Comparison of ENCODE assay signal across 1 cellular context in the genomic region with DNA sequence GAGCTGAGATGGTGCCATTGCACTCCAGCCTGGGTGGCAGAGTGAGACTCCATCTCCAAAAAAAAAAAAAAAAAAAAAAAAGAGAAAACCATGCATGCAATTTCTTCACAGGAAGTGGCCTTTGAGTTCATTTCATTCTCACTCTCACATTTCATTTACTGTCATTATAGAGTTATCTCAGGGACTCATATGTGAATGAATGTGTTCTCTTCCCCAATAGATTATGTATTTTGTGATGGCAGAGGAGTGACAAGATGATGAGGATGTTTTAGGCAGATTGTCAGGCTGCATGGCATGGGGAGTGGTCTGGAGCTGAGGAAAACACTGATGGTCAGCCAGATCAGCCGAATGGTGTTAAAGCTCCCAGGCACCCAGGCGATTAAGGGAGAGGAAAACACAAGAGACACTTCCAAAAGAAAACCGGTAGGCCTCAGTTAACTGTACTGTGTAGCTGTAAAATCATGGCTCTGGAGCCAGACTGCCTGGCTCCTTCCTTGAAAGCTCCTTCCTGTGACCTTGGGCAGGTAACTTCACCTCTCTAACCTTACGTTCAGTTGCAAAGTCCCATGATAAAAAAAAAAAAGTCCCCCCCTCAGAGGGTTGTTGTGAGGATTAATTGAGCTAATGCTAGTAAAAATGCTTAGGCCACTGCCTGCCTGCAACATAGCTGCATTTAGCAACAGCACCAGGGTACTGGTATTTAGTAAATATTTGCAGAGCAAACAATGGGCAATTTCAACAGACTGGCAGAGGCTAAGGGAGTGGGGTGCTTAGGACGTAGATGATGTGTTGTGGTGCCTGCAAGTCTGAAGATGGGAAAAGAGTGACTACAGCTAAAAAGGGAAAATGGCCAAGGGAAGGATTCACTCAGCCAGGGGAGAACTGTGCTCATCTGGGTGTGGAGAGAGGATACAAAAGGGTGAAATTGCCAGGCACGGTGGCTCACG.
A peak's percentile ranks its signal among the peaks of the same experiment; 100 is the strongest.
TF ChIP-seq lines count a peak whose summit lies in the region.

No MANE protein-coding gene starts in this region.

TF ChIP-seq in HepG2, 621 proteins besides CTCF, POLR2A, EP300 and RAD21 (continued from another document and continues in another):
- TF ChIP-seq, protein P1, sequence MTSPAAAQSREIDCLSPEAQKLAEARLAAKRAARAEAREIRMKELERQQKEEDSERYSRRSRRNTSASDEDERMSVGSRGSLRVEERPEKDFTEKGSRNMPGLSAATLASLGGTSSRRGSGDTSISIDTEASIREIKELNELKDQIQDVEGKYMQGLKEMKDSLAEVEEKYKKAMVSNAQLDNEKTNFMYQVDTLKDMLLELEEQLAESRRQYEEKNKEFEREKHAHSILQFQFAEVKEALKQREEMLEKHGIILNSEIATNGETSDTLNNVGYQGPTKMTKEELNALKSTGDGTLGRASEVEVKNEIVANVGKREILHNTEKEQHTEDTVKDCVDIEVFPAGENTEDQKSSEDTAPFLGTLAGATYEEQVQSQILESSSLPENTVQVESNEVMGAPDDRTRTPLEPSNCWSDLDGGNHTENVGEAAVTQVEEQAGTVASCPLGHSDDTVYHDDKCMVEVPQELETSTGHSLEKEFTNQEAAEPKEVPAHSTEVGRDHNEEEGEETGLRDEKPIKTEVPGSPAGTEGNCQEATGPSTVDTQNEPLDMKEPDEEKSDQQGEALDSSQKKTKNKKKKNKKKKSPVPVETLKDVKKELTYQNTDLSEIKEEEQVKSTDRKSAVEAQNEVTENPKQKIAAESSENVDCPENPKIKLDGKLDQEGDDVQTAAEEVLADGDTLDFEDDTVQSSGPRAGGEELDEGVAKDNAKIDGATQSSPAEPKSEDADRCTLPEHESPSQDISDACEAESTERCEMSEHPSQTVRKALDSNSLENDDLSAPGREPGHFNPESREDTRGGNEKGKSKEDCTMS (CRISPR knock-in tag; conservative IDR thresholded peaks at IDR 0.05) = no peak
- no peak; the same call in 1 of the 2 replicates for TF ChIP-seq NAIF1 (CRISPR knock-in tag; IDR thresholded peaks at IDR 0.05; ENCODE audit: borderline replicate concordance)
- no peak for TF ChIP-seq EEA1 (CRISPR knock-in tag; IDR thresholded peaks at IDR 0.05; ENCODE audit: borderline replicate concordance)
- TF ChIP-seq ZNF230 (CRISPR knock-in tag; IDR thresholded peaks at IDR 0.05) = peak; percentile 58; the same call in 1 of the 2 replicates
- no peak for TF ChIP-seq MTA1 (CRISPR knock-in tag; IDR thresholded peaks at IDR 0.05; ENCODE audit: borderline replicate concordance)
- no peak for TF ChIP-seq TAF1 (CRISPR knock-in tag; IDR thresholded peaks at IDR 0.05)
- TF ChIP-seq, protein P2, sequence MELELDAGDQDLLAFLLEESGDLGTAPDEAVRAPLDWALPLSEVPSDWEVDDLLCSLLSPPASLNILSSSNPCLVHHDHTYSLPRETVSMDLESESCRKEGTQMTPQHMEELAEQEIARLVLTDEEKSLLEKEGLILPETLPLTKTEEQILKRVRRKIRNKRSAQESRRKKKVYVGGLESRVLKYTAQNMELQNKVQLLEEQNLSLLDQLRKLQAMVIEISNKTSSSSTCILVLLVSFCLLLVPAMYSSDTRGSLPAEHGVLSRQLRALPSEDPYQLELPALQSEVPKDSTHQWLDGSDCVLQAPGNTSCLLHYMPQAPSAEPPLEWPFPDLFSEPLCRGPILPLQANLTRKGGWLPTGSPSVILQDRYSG (CRISPR knock-in tag; IDR thresholded peaks at IDR 0.05) = no peak
- no peak for TF ChIP-seq TP53 (CRISPR knock-in tag; conservative IDR thresholded peaks at IDR 0.05)
- TF ChIP-seq MAFF (IDR thresholded peaks at IDR 0.05; ENCODE audit: low read depth, low read length) = 0 out of 2 replicates have a peak, but pooled peaks have one; percentile 11
- TF ChIP-seq NCOA2 (CRISPR knock-in tag; IDR thresholded peaks at IDR 0.05) = peak; percentile 94
- no peak for TF ChIP-seq SRSF4 (IDR thresholded peaks at IDR 0.05; ENCODE audit: low read depth, low read length, poor library complexity, severe bottlenecking)
- TF ChIP-seq NFE2L1 (CRISPR knock-in tag; IDR thresholded peaks at IDR 0.05; ENCODE audit: borderline replicate concordance) = no peak
- TF ChIP-seq, protein P3, sequence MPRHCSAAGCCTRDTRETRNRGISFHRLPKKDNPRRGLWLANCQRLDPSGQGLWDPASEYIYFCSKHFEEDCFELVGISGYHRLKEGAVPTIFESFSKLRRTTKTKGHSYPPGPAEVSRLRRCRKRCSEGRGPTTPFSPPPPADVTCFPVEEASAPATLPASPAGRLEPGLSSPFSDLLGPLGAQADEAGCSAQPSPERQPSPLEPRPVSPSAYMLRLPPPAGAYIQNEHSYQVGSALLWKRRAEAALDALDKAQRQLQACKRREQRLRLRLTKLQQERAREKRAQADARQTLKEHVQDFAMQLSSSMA (CRISPR knock-in tag; IDR thresholded peaks at IDR 0.05) = no peak
- peak; percentile 67 for TF ChIP-seq ESRRA (CRISPR knock-in tag; IDR thresholded peaks at IDR 0.05; ENCODE audit: low read depth)
- TF ChIP-seq, protein P4, sequence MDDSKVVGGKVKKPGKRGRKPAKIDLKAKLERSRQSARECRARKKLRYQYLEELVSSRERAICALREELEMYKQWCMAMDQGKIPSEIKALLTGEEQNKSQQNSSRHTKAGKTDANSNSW (CRISPR knock-in tag; IDR thresholded peaks at IDR 0.05; ENCODE audit: borderline replicate concordance) = no peak
- TF ChIP-seq, protein P5, sequence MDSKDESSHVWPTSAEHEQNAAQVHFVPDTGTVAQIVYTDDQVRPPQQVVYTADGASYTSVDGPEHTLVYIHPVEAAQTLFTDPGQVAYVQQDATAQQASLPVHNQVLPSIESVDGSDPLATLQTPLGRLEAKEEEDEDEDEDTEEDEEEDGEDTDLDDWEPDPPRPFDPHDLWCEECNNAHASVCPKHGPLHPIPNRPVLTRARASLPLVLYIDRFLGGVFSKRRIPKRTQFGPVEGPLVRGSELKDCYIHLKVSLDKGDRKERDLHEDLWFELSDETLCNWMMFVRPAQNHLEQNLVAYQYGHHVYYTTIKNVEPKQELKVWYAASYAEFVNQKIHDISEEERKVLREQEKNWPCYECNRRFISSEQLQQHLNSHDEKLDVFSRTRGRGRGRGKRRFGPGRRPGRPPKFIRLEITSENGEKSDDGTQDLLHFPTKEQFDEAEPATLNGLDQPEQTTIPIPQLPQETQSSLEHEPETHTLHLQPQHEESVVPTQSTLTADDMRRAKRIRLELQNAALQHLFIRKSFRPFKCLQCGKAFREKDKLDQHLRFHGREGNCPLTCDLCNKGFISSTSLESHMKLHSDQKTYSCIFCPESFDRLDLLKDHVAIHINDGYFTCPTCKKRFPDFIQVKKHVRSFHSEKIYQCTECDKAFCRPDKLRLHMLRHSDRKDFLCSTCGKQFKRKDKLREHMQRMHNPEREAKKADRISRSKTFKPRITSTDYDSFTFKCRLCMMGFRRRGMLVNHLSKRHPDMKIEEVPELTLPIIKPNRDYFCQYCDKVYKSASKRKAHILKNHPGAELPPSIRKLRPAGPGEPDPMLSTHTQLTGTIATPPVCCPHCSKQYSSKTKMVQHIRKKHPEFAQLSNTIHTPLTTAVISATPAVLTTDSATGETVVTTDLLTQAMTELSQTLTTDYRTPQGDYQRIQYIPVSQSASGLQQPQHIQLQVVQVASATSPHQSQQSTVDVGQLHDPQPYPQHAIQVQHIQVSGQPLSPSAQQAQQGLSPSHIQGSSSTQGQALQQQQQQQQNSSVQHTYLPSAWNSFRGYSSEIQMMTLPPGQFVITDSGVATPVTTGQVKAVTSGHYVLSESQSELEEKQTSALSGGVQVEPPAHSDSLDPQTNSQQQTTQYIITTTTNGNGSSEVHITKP (CRISPR knock-in tag; IDR thresholded peaks at IDR 0.05; ENCODE audit: low read depth) = peak; percentile 94
- TF ChIP-seq ZNF839 (CRISPR knock-in tag; IDR thresholded peaks at IDR 0.05; ENCODE audit: borderline replicate concordance) = no peak
- no peak for TF ChIP-seq ZSCAN30 (CRISPR knock-in tag; IDR thresholded peaks at IDR 0.05)
- TF ChIP-seq MTF2 (CRISPR knock-in tag; IDR thresholded peaks at IDR 0.05; ENCODE audit: borderline replicate concordance) = no peak
- TF ChIP-seq CEBPG (CRISPR knock-in tag; IDR thresholded peaks at IDR 0.05) = peak; percentile 93
- TF ChIP-seq MED13 (CRISPR knock-in tag; IDR thresholded peaks at IDR 0.05) = no peak
- TF ChIP-seq ZNF564 (CRISPR knock-in tag; IDR thresholded peaks at IDR 0.05) = no peak
- TF ChIP-seq ZNF878 (CRISPR knock-in tag; IDR thresholded peaks at IDR 0.05) = no peak
- no peak for TF ChIP-seq SALL2 (CRISPR knock-in tag; IDR thresholded peaks at IDR 0.05)
- no peak for TF ChIP-seq ARNT2 (CRISPR knock-in tag; IDR thresholded peaks at IDR 0.05; ENCODE audit: low read depth)
- TF ChIP-seq SIX4 (CRISPR knock-in tag; IDR thresholded peaks at IDR 0.05) = no peak; the same call in none of the 2 replicates
- TF ChIP-seq ZNF614 (CRISPR knock-in tag; IDR thresholded peaks at IDR 0.05; ENCODE audit: borderline replicate concordance) = peak; percentile 90
- TF ChIP-seq EHMT2 (IDR thresholded peaks at IDR 0.05; ENCODE audit: borderline replicate concordance, low read depth, low read length) = peak; percentile 31; the same call in 1 of the 2 replicates
- no peak for TF ChIP-seq EED (CRISPR knock-in tag; IDR thresholded peaks at IDR 0.05)
- no peak for TF ChIP-seq NR2F1 (CRISPR knock-in tag; IDR thresholded peaks at IDR 0.05)
- TF ChIP-seq ASH2L (IDR thresholded peaks at IDR 0.05; ENCODE audit: insufficient read length, low read depth, low read length) = peak; percentile 72
- no peak for TF ChIP-seq ZNF160 (CRISPR knock-in tag; IDR thresholded peaks at IDR 0.05)
- peak; percentile 93 for TF ChIP-seq IRF2 (CRISPR knock-in tag; IDR thresholded peaks at IDR 0.05)
- TF ChIP-seq, protein P6, sequence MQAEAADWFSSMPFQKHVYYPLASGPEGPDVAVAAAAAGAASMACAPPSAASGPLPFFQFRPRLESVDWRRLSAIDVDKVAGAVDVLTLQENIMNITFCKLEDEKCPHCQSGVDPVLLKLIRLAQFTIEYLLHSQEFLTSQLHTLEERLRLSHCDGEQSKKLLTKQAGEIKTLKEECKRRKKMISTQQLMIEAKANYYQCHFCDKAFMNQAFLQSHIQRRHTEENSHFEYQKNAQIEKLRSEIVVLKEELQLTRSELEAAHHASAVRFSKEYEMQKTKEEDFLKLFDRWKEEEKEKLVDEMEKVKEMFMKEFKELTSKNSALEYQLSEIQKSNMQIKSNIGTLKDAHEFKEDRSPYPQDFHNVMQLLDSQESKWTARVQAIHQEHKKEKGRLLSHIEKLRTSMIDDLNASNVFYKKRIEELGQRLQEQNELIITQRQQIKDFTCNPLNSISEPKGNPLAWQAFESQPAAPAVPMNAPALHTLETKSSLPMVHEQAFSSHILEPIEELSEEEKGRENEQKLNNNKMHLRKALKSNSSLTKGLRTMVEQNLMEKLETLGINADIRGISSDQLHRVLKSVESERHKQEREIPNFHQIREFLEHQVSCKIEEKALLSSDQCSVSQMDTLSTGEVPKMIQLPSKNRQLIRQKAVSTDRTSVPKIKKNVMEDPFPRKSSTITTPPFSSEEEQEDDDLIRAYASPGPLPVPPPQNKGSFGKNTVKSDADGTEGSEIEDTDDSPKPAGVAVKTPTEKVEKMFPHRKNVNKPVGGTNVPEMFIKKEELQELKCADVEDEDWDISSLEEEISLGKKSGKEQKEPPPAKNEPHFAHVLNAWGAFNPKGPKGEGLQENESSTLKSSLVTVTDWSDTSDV (CRISPR knock-in tag; IDR thresholded peaks at IDR 0.05) = no peak
- no peak for TF ChIP-seq ZNF768 (CRISPR knock-in tag; IDR thresholded peaks at IDR 0.05)
- TF ChIP-seq, protein P7, sequence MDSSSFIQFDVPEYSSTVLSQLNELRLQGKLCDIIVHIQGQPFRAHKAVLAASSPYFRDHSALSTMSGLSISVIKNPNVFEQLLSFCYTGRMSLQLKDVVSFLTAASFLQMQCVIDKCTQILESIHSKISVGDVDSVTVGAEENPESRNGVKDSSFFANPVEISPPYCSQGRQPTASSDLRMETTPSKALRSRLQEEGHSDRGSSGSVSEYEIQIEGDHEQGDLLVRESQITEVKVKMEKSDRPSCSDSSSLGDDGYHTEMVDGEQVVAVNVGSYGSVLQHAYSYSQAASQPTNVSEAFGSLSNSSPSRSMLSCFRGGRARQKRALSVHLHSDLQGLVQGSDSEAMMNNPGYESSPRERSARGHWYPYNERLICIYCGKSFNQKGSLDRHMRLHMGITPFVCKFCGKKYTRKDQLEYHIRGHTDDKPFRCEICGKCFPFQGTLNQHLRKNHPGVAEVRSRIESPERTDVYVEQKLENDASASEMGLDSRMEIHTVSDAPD (CRISPR knock-in tag; IDR thresholded peaks at IDR 0.05) = peak; percentile 60; the same call in 1 of the 2 replicates
- peak; percentile 37; the same call in 1 of the 2 replicates for TF ChIP-seq RBAK (CRISPR knock-in tag; IDR thresholded peaks at IDR 0.05)
- TF ChIP-seq SOX5 (CRISPR knock-in tag; IDR thresholded peaks at IDR 0.05; ENCODE audit: borderline replicate concordance) = peak; percentile 87
- TF ChIP-seq ZNF790 (CRISPR knock-in tag; IDR thresholded peaks at IDR 0.05; ENCODE audit: borderline replicate concordance) = 0 out of 2 replicates have a peak, but pooled peaks have one; percentile 39
- TF ChIP-seq ZNF251 (CRISPR knock-in tag; IDR thresholded peaks at IDR 0.05) = no peak
- TF ChIP-seq ZNF496 (CRISPR knock-in tag; IDR thresholded peaks at IDR 0.05; ENCODE audit: insufficient replicate concordance) = no peak
